8 cellular contexts compared by ENCODE assay signal in genomic region chr10:68471063-68471585, GRCh38. TPM values are rescaled to one million over a fixed set of nuclear protein-coding genes. Genes with fewer than 3 reads are reported as not detected.
DNase-seq lines count a peak whose midpoint lies in the region; ATAC-seq, FAIRE-seq and TF ChIP-seq lines count a peak whose summit lies in the region.

No MANE protein-coding gene starts in this region.

- peak overlapping the region; percentile 57 for H3K4me3 ChIP-seq in BJ (ENCODE audit: low read depth, low read length)
- H3K4me3 ChIP-seq in HEK293 (ENCODE audit: low read depth, low read length) = peak overlapping the region; percentile 77
- peak overlapping the region; percentile 56 to 79 (median 76) for H3K4me3 ChIP-seq in keratinocyte (ENCODE audit: control insufficient read depth in 2 of 3, extremely low read depth in 1 of 3, insufficient read depth in 2 of 3, low read depth in 1 of 3, low read length in 3 of 3)
- peak overlapping the region; percentile 44 to 76 (median 53) for H3K4me3 ChIP-seq in transverse colon

- H4K20me1 ChIP-seq in keratinocyte (ENCODE audit: control insufficient read depth, extremely low read depth, insufficient read depth, low read length) = no peaks in the 10 kb centered on the region

- H3K9me3 Mint-ChIP-seq in activated CD8-positive, alpha-beta T cell treated with anti-CD3 and anti-CD28 coated beads, Interleukin-2, amount 10 ng/mL, durations not matched to agents 7 days and 5 days (ENCODE audit: insufficient read depth) = no peaks in the 10 kb centered on the region

- CTCF ChIA-PET in BJ (lab: Yijun Ruan, JAX) = no interaction called here
- CTCF ChIA-PET in HEK293 (lab: Yijun Ruan, JAX) = interaction anchor here (1.2 kb wide), 1 partner anchor 22 kb away, joined by 5 read pairs; no protein-coding TSS in a partner anchor
- CTCF ChIA-PET in activated CD8-positive, alpha-beta T cell treated with anti-CD3 and anti-CD28 coated beads, Interleukin-2, amount 10 ng/mL, durations not matched to agents 7 days and 5 days (lab: Charles Lee) = no interaction called here

- H3K36me3 ChIP-seq in BJ (ENCODE audit: control insufficient read depth, insufficient read depth, low read length) (no peaks in the 10 kb centered on the region), HEK293 (ENCODE audit: control insufficient read depth in 2 of 2, insufficient read depth in 1 of 2, low read length in 2 of 2) (peaks cover 13 to 35% of the 10 kb centered on the region in 2 experiments), keratinocyte (ENCODE audit: control insufficient read depth in 2 of 2, extremely low read depth in 1 of 2, insufficient read depth in 2 of 2, low read length in 2 of 2) (peaks cover 0 to 6% of the 10 kb centered on the region in 2 experiments), transverse colon (no peaks in the 10 kb centered on the region)

- H3K4me2 ChIP-seq in keratinocyte (ENCODE audit: control insufficient read depth, extremely low read depth, insufficient read depth, low read depth, low read length) = peak overlapping the region; percentile 94

- POLR2A ChIA-PET in BJ (lab: Charles Lee) (no interaction called here), HEK293 (lab: Yijun Ruan, JAX) (interaction anchor here (0.6 to 1.3 kb wide), 4 partner anchors 55 to 240 kb away, joined by 3 to 4 read pairs (median 3); partner anchors contain the start of gene RUFY2)
- POLR2A ChIA-PET in activated CD8-positive, alpha-beta T cell treated with anti-CD3 and anti-CD28 coated beads, Interleukin-2, amount 10 ng/mL, durations not matched to agents 7 days and 5 days (lab: Charles Lee) = interaction anchor here (0.9 to 1.3 kb wide), 3 partner anchors 64 to 139 kb away, joined by 3 to 4 read pairs (median 3); partner anchors contain the start of genes HNRNPH3 and RUFY2

- no peaks in the 10 kb centered on the region for H3K27me3 Mint-ChIP-seq in activated CD8-positive, alpha-beta T cell treated with anti-CD3 and anti-CD28 coated beads, Interleukin-2, amount 10 ng/mL, durations not matched to agents 7 days and 5 days (ENCODE audit: low read depth)

- dilution Hi-C loops in keratinocyte (cut with MboI; ENCODE audit: extremely low pct_ligation_motif_present, low sequenced_read_pairs) = no loop called here

- H3K9me3 ChIP-seq in HEK293 (ENCODE audit: control insufficient read depth, insufficient read depth, low read depth, low read length) (no peaks in the 10 kb centered on the region), keratinocyte (ENCODE audit: control insufficient read depth, low read depth, low read length) (no peaks in the 10 kb centered on the region), transverse colon (no peaks in the 10 kb centered on the region)

- H3K9me1 ChIP-seq in keratinocyte (ENCODE audit: control insufficient read depth, extremely low read depth, insufficient read depth, low read length) = no peaks in the 10 kb centered on the region

- peak; percentile 17 for ATAC-seq in activated CD8-positive, alpha-beta T cell treated with anti-CD3 and anti-CD28 coated beads, Interleukin-2, amount 10 ng/mL, durations not matched to agents 7 days and 5 days

- no peak for TF ChIP-seq POLR2A in transverse colon (IDR thresholded peaks at IDR 0.05)

- H3K79me2 ChIP-seq in keratinocyte (ENCODE audit: control insufficient read depth, insufficient read depth, low read length) = peaks cover 16% of the 10 kb centered on the region

- peak overlapping the region; percentile 99 for H3K27ac Mint-ChIP-seq in activated CD8-positive, alpha-beta T cell treated with anti-CD3 and anti-CD28 coated beads, Interleukin-2, amount 10 ng/mL, durations not matched to agents 7 days and 5 days

- no peak for FAIRE-seq in keratinocyte (lab: Jason Lieb, UNC)

- intact Hi-C loops in transverse colon (cut with DNase I; ENCODE audit: low total_unique reads) = no loop called here
- intact Hi-C loops in posterior cingulate gyrus (cut with DNase I) = no loop called here

- no peak for TF ChIP-seq EP300 in transverse colon (IDR thresholded peaks at IDR 0.05; ENCODE audit: low read depth)

- TF ChIP-seq CTCF in BJ (IDR thresholded peaks at IDR 0.05; ENCODE audit: insufficient read depth, low read depth, low read length) (no peak), HEK293 (tag by site-specific recombination; IDR thresholded peaks at IDR 0.05) (no peak), keratinocyte (optimal IDR thresholded peaks at IDR 0.05 in 1 of 3, IDR thresholded peaks at IDR 0.05 in 1 of 3, conservative IDR thresholded peaks at IDR 0.05 in 1 of 3; ENCODE audit: extremely low read depth in 1 of 3, insufficient read depth in 2 of 3, low read length in 3 of 3) (no peak), transverse colon (IDR thresholded peaks at IDR 0.05) (no peak)

- no peaks in the 10 kb centered on the region for H3K4me1 ChIP-seq in HEK293 (ENCODE audit: control insufficient read depth, insufficient read depth, low read length)
- H3K4me1 ChIP-seq in keratinocyte (ENCODE audit: control insufficient read depth, extremely low read depth, insufficient read depth, low read length) = peaks cover 18% of the 10 kb centered on the region
- peaks cover 5 to 14% (median 12%) of the 10 kb centered on the region in 4 donors for H3K4me1 ChIP-seq in transverse colon

- WGBS in transverse colon (ENCODE audit: low coverage in 1 of 2), 2 donors = 0 to 1% methylated on average over 12 to 14 of the region's 14 CpGs

- H3K36me3 Mint-ChIP-seq in activated CD8-positive, alpha-beta T cell treated with anti-CD3 and anti-CD28 coated beads, Interleukin-2, amount 10 ng/mL, durations not matched to agents 7 days and 5 days (ENCODE audit: low read depth) = peaks cover 33% of the 10 kb centered on the region

- H3K27me3 ChIP-seq in BJ (ENCODE audit: control insufficient read depth, insufficient read depth, low read length) (no peaks in the 10 kb centered on the region), keratinocyte (ENCODE audit: control insufficient read depth, extremely low read depth, insufficient read depth, low read length) (no peaks in the 10 kb centered on the region), transverse colon (no peaks in the 10 kb centered on the region)

- peak overlapping the region; percentile 85 for H3K27ac ChIP-seq in HEK293 (ENCODE audit: extremely low read depth, low read depth, low read length)
- H3K27ac ChIP-seq in keratinocyte (ENCODE audit: control insufficient read depth, insufficient read depth, low read length) = peak overlapping the region; percentile 65
- peak overlapping the region in 3 of 4 donors; percentile 61 to 71 (median 61) for H3K27ac ChIP-seq in transverse colon

- DNase-seq in BJ (ENCODE audit: low read depth) = no peak
- DNase-seq in activated CD8-positive, alpha-beta T cell treated with anti-CD3 and anti-CD28 coated beads, Interleukin-2, amount 10 ng/mL, durations not matched to agents 7 days and 5 days = no peak
- no peak for DNase-seq in keratinocyte (ENCODE audit: low read depth, low spot score)
- no peak for DNase-seq in transverse colon
- no peak for DNase-seq in SHP77 (lab: John Stamatoyannopoulos, UW)
- no peak for DNase-seq in foreskin melanocyte
- no peak for DNase-seq in posterior cingulate gyrus

- H3K9ac ChIP-seq in keratinocyte (ENCODE audit: control insufficient read depth, extremely low read depth, insufficient read depth, low read length) = peak overlapping the region; percentile 80

- H3K4me3 Mint-ChIP-seq in activated CD8-positive, alpha-beta T cell treated with anti-CD3 and anti-CD28 coated beads, Interleukin-2, amount 10 ng/mL, durations not matched to agents 7 days and 5 days = peak overlapping the region; percentile 99

- peaks cover 25% of the 10 kb centered on the region for H3K4me1 Mint-ChIP-seq in activated CD8-positive, alpha-beta T cell treated with anti-CD3 and anti-CD28 coated beads, Interleukin-2, amount 10 ng/mL, durations not matched to agents 7 days and 5 days (ENCODE audit: low read depth)

- in situ Hi-C loops in transverse colon (cut with MboI; ENCODE audit: low pct_ligation_motif_present in 1 of 4, low pct_unique_long_range_greater_than_20kb in 1 of 4, low sequenced_read_pairs in 3 of 4) = no loop called here

- H2AFZ ChIP-seq in keratinocyte (ENCODE audit: control insufficient read depth, low read length) = peak overlapping the region; percentile 96

TF ChIP-seq in HEK293, 187 proteins besides CTCF, POLR2A, EP300 and RAD21 (continues in another document):
- no peak for TF ChIP-seq HOXC10 (CRISPR knock-in tag; IDR thresholded peaks at IDR 0.05)
- TF ChIP-seq ZNF654 (tag by site-specific recombination; IDR thresholded peaks at IDR 0.05; ENCODE audit: low read depth) = no peak
- TF ChIP-seq KLF9 (tag by site-specific recombination; IDR thresholded peaks at IDR 0.05; ENCODE audit: low read depth) = no peak

RNA-seq across cellular contexts. Expression of gene DNA2, which starts 0.6 kb away (rescaled TPM):
- polyA plus RNA-seq in BJ (2011; rRNA removed) (0.74 and 2.4 TPM in 2 replicates), keratinocyte (2.6 to 7.6 TPM (median 3.5 TPM) in 3 replicates)
- 1.3 and 1.6 TPM in 2 replicates for polyA minus RNA-seq in BJ (2011; rRNA and poly(A)+ RNA removed)
- total RNA-seq in activated CD8-positive, alpha-beta T cell treated with anti-CD3 and anti-CD28 coated beads, Interleukin-2, amount 10 ng/mL, durations not matched to agents 7 days and 5 days = 10 to 100 TPM; 51.4 to 52.6 TPM
- polyA plus RNA-seq in keratinocyte (2011; ENCODE audit: low read depth) = 2.2 TPM
- polyA plus RNA-seq in keratinocyte (2011; cell fraction: cytosol; rRNA removed) = 1.4 and 2.3 TPM in 2 replicates
- 8.5 and 12.0 TPM in 2 replicates for polyA plus RNA-seq in keratinocyte (2011; cell fraction: nucleus; rRNA removed)
- polyA plus RNA-seq in keratinocyte (2012; ENCODE audit: low replicate concordance) = 2.6 and 3.4 TPM in 2 replicates
- polyA minus RNA-seq in keratinocyte = 0.10 to 7.8 TPM (median 3.5 TPM) in 3 replicates
- polyA minus RNA-seq in keratinocyte (2011; cell fraction: cytosol; rRNA and poly(A)+ RNA removed) = 1.3 TPM
- polyA minus RNA-seq in keratinocyte (2011; cell fraction: nucleus; rRNA and poly(A)+ RNA removed) = 2.3 and 4.7 TPM in 2 replicates
- total RNA-seq in transverse colon = 1 to 10 TPM in 3 of 4 donors, under 1 TPM in 1; 0.20 to 6.7 (median 1.9) TPM

RNA-seq across cellular contexts. Expression of gene SLC25A16, which starts 56.2 kb away (rescaled TPM):
- polyA plus RNA-seq in BJ (2011; rRNA removed) (5.0 and 13.4 TPM in 2 replicates), keratinocyte (11.7 to 27.2 TPM (median 20.1 TPM) in 3 replicates)
- 25.0 and 27.0 TPM in 2 replicates for polyA minus RNA-seq in BJ (2011; rRNA and poly(A)+ RNA removed)
- 10 to 100 TPM; 18.7 to 22.7 TPM for total RNA-seq in activated CD8-positive, alpha-beta T cell treated with anti-CD3 and anti-CD28 coated beads, Interleukin-2, amount 10 ng/mL, durations not matched to agents 7 days and 5 days
- polyA plus RNA-seq in keratinocyte (2011; ENCODE audit: low read depth) = 28.2 TPM
- polyA plus RNA-seq in keratinocyte (2011; cell fraction: cytosol; rRNA removed) = 9.1 and 17.7 TPM in 2 replicates
- polyA plus RNA-seq in keratinocyte (2011; cell fraction: nucleus; rRNA removed) = 40.7 and 43.0 TPM in 2 replicates
- polyA plus RNA-seq in keratinocyte (2012; ENCODE audit: low replicate concordance) = 8.0 and 13.5 TPM in 2 replicates
- polyA minus RNA-seq in keratinocyte = 3.8 to 42.5 TPM (median 18.0 TPM) in 3 replicates
- 17.1 TPM for polyA minus RNA-seq in keratinocyte (2011; cell fraction: cytosol; rRNA and poly(A)+ RNA removed)
- polyA minus RNA-seq in keratinocyte (2011; cell fraction: nucleus; rRNA and poly(A)+ RNA removed) = 14.4 and 40.3 TPM in 2 replicates
- total RNA-seq in transverse colon = 10 to 100 TPM; 13.1 to 43.8 (median 20.8) TPM

Comparison
In these comparisons a context has a peak if more than half of its experiments do, and no peak if none do; other contexts are left out.
1. RNA of gene DNA2, which starts 0.6 kb away (total RNA-seq): 51.4 to 52.6 TPM in activated CD8-positive, alpha-beta T cell treated with anti-CD3 and anti-CD28 coated beads, Interleukin-2, amount 10 ng/mL, durations not matched to agents 7 days and 5 days; 0.20 to 6.7 TPM in transverse colon; every median in the first group is over 4 times any median in the second.
2. Peak in every context shown above with its lines, with median percentiles within 50 percentile points of each other: H3K4me3 ChIP-seq and H3K27ac ChIP-seq.